8 cellular contexts compared by ENCODE assay signal in genomic region chr7:103279963-103280802, GRCh38. TPM values are rescaled to one million over a fixed set of nuclear protein-coding genes. Genes with fewer than 3 reads are reported as not detected.
DNase-seq lines count a peak whose midpoint lies in the region; ATAC-seq and TF ChIP-seq lines count a peak whose summit lies in the region.
"Not testable (repeated sequence)": the region's sequence is repeated elsewhere in the genome, so short reads cannot be mapped to it uniquely, and the experiment has no call there.

No MANE protein-coding gene starts in this region.

- H3K27ac Mint-ChIP-seq in T-helper 1 cell treated with Interleukin-12 subunit alpha and Interleukin-12 subunit beta and Interleukin-4 antibody, amounts not matched to agents 30 μg/mL and 1 μg/mL, for 36 hours: peak overlapping the region; percentile 92

- peak overlapping the region; percentile 82 for H3K4me3 ChIP-seq in adipocyte (ENCODE audit: low read length)
- H3K4me3 ChIP-seq in heart left ventricle: peak overlapping the region; percentile 31 to 83 (median 60)
- peak overlapping the region; percentile 61 for H3K4me3 ChIP-seq in thymus (ENCODE audit: low read length)

- TF ChIP-seq POLR2A in GM15510 (IDR thresholded peaks at IDR 0.05; ENCODE audit: borderline replicate concordance, extremely low read depth, insufficient read length): peak; percentile 40
- TF ChIP-seq POLR2A in heart left ventricle (IDR thresholded peaks at IDR 0.05): not testable (repeated sequence)

- H3K4me3 Mint-ChIP-seq in T-helper 1 cell treated with Interleukin-12 subunit alpha and Interleukin-12 subunit beta and Interleukin-4 antibody, amounts not matched to agents 30 μg/mL and 1 μg/mL, for 36 hours: peak overlapping the region; percentile 96

- not testable (repeated sequence) for H3K36me3 ChIP-seq in adipocyte (ENCODE audit: control insufficient read depth, insufficient read depth, low read length, severe bottlenecking); heart left ventricle; thymus (ENCODE audit: control insufficient read depth, insufficient read depth)

- H3K9ac ChIP-seq in adipocyte (ENCODE audit: low read length): peak overlapping the region; percentile 67

- H3K9me3 Mint-ChIP-seq in T-helper 1 cell treated with Interleukin-12 subunit alpha and Interleukin-12 subunit beta and Interleukin-4 antibody, amounts not matched to agents 30 μg/mL and 1 μg/mL, for 36 hours: not testable (repeated sequence)

- not testable (repeated sequence) for TF ChIP-seq CTCF in heart left ventricle (IDR thresholded peaks at IDR 0.05)

- H3K27me3 ChIP-seq in adipocyte (replicated peaks; ENCODE audit: control insufficient read depth, insufficient read depth, low read length); heart left ventricle; thymus (ENCODE audit: control insufficient read depth, insufficient read depth): not testable (repeated sequence)

- intact Hi-C loops in heart left ventricle (cut with DNase I): not testable (repeated sequence)

- H3K27me3 Mint-ChIP-seq in T-helper 1 cell treated with Interleukin-12 subunit alpha and Interleukin-12 subunit beta and Interleukin-4 antibody, amounts not matched to agents 30 μg/mL and 1 μg/mL, for 36 hours (ENCODE audit: low read depth): peaks cover 10% of the 10 kb centered on the region

- H3K4me1 Mint-ChIP-seq in T-helper 1 cell treated with Interleukin-12 subunit alpha and Interleukin-12 subunit beta and Interleukin-4 antibody, amounts not matched to agents 30 μg/mL and 1 μg/mL, for 36 hours (ENCODE audit: low read depth): peaks cover 19% of the 10 kb centered on the region

- peak overlapping the region in 10 of 12 donors; percentile 3 to 69 (median 54) for H3K27ac ChIP-seq in heart left ventricle
- H3K27ac ChIP-seq in thymus (ENCODE audit: low read depth): peak overlapping the region; percentile 52

- DNase-seq in NCI-H128 (lab: John Stamatoyannopoulos, UW; ENCODE audit: unreplicated experiment): peak; percentile 55
- peak; percentile 81 for DNase-seq in adipocyte (ENCODE audit: low read depth)
- peak; percentile 60 to 88 (median 72) for DNase-seq in heart left ventricle
- DNase-seq in pons (ENCODE audit: low spot score): peak; percentile 46

- H3K4me1 ChIP-seq in adipocyte (ENCODE audit: control insufficient read depth, insufficient read depth, low read length); thymus (ENCODE audit: control insufficient read depth, insufficient read depth, low read length): not testable (repeated sequence)
- H3K4me1 ChIP-seq in heart left ventricle: peaks cover 0 to 20% (median 1%) of the 10 kb centered on the region in 12 donors

- ATAC-seq in HG02852 (IDR thresholded peaks at IDR 0.05; ENCODE audit: unreplicated experiment) (peak; percentile 94), heart left ventricle (peak; percentile 78 to 92 (median 90))

- not testable (repeated sequence) for H3K36me3 Mint-ChIP-seq in T-helper 1 cell treated with Interleukin-12 subunit alpha and Interleukin-12 subunit beta and Interleukin-4 antibody, amounts not matched to agents 30 μg/mL and 1 μg/mL, for 36 hours (ENCODE audit: low read depth)

- WGBS in heart left ventricle, 4 donors: 0 to 1% (median 1%) methylated on average over 45 to 71 of the region's 71 CpGs
- under 1% methylated on average over 71 of the region's 71 CpGs for WGBS in thymus

- H3K9me3 ChIP-seq in adipocyte (ENCODE audit: control insufficient read depth, low read length); heart left ventricle; thymus (ENCODE audit: control insufficient read depth): not testable (repeated sequence)

RNA-seq across cellular contexts. Expression of gene PMPCB, which starts 17.1 kb away (rescaled TPM):
- 10 to 100 TPM; 57.8 to 95.7 (median 73.3) TPM for total RNA-seq in heart left ventricle
- polyA plus RNA-seq in heart left ventricle: 10 to 100 TPM; 57.4 to 65.5 TPM
- polyA plus RNA-seq in thymus: 70.7 TPM

Comparison
In these comparisons a context has a peak if more than half of its experiments do, and no peak if none do; other contexts are left out.
1. Peak in every context shown above with its lines: DNase-seq, ATAC-seq, H3K4me3 ChIP-seq and H3K27ac ChIP-seq.